11 cellular contexts compared by ENCODE assay signal in the genomic region with DNA sequence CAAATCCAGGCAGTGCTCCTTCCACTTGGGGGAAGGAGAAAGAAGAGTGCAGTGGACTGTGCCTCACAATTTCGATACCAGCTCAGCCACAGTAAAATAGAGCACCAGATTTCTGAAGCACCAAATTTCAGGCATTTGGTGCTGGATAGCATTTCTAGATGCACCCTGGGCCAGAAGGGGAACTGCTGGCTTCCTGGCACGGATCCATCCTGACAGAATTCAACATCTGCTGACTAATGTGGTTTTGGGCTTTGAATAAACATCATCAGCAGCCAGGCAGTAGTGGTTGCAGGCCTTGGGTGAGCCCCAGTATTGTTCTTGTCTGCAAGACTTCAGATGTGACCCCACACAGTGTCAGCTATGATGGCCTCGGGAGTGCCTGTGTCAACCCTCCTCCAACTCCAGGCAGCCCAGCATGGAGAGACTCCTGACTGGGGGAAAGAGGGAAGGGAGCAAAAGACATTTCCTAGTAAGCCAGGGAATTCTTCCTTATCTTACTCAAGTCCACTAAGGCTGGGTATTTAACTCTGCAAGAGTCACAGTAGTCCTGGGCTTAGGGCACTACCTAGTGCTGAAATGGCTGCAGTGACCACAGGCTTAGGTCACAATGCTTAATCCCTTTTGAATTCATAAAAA.
DNase-seq lines count a peak whose midpoint lies in the region; ATAC-seq and TF ChIP-seq lines count a peak whose summit lies in the region.
"Had no signal": no experiment of that assay in that cellular context is flagged by ENCODE, and none has a peak within 500 bp of the region (broad histone marks: within the 10 kb centered on the region; RNA-seq: fewer than 3 reads in every experiment).

No MANE protein-coding gene starts in this region.

- TF ChIP-seq CTCF in left lung (IDR thresholded peaks at IDR 0.05): no peak

- intact Hi-C loops in left lung (cut with DNase I) (no loop called here), head of caudate nucleus (cut with DNase I) (no loop called here)

- no peak overlapping the region for H3K4me3 Mint-ChIP-seq in T-helper 2 cell treated with Interferon-gamma antibody and Interleukin-4, amounts not matched to agents 5 μg/mL and 100 μg/mL, for 36 hours

- ATAC-seq in left lung: peak; percentile 49
- ATAC-seq in GM21526 (IDR thresholded peaks at IDR 0.05; ENCODE audit: low FRiP score, unreplicated experiment): no peak

- H3K9me3 ChIP-seq in MG63 (no peaks in the 10 kb centered on the region), left lung (peaks cover 0 to 3% of the 10 kb centered on the region in 2 donors)
- H3K9me3 ChIP-seq: Caco-2 had no signal

- H3K4me3 ChIP-seq in MG63: no peak overlapping the region
- no peak overlapping the region for H3K4me3 ChIP-seq in left lung

- H3K36me3 ChIP-seq in MG63 (no peaks in the 10 kb centered on the region), left lung (no peaks in the 10 kb centered on the region)

- H3K27ac ChIP-seq in left lung: no peak overlapping the region

- DNase-seq in EH (ENCODE audit: low read depth) (peak; percentile 40), MG63 (peak; percentile 76), amniotic epithelial cell (ENCODE audit: low read depth) (peak; percentile 31), left lung (peak in 1 of 2 donors; percentile 39), head of caudate nucleus (no peak)
- no peak for DNase-seq in T-helper 2 cell treated with Interferon-gamma antibody and Interleukin-4, amounts not matched to agents 5 μg/mL and 100 μg/mL, for 36 hours (ENCODE audit: low spot score)
- no peak for DNase-seq in activated CD4-positive, alpha-beta T cell treated with anti-CD3 and anti-CD28 coated beads for 1 hour
- DNase-seq: activated CD8-positive, alpha-beta memory T cell treated with anti-CD3 and anti-CD28 coated beads, Interleukin-2, amount 50 U/mL, for 4 hours; Caco-2; caudate nucleus had no signal

- H3K36me3 Mint-ChIP-seq in T-helper 2 cell treated with Interferon-gamma antibody and Interleukin-4, amounts not matched to agents 5 μg/mL and 100 μg/mL, for 36 hours (ENCODE audit: low read depth): no peaks in the 10 kb centered on the region

- H3K27me3 ChIP-seq in MG63: no peaks in the 10 kb centered on the region; the same call in 1 of the 2 replicates
- no peaks in the 10 kb centered on the region for H3K27me3 ChIP-seq in left lung

- H3K4me1 ChIP-seq in left lung: no peaks in the 10 kb centered on the region
- H3K4me1 ChIP-seq: Caco-2 had no signal

- no peaks in the 10 kb centered on the region for H3K4me1 Mint-ChIP-seq in T-helper 2 cell treated with Interferon-gamma antibody and Interleukin-4, amounts not matched to agents 5 μg/mL and 100 μg/mL, for 36 hours (ENCODE audit: low read depth)

- H3K27me3 Mint-ChIP-seq in T-helper 2 cell treated with Interferon-gamma antibody and Interleukin-4, amounts not matched to agents 5 μg/mL and 100 μg/mL, for 36 hours (ENCODE audit: low read depth): no peaks in the 10 kb centered on the region

- H3K27ac Mint-ChIP-seq in T-helper 2 cell treated with Interferon-gamma antibody and Interleukin-4, amounts not matched to agents 5 μg/mL and 100 μg/mL, for 36 hours: no peak overlapping the region

- H3K9me3 Mint-ChIP-seq in T-helper 2 cell treated with Interferon-gamma antibody and Interleukin-4, amounts not matched to agents 5 μg/mL and 100 μg/mL, for 36 hours: peaks cover 5% of the 10 kb centered on the region

Comparison
In these comparisons a context has a peak if more than half of its experiments do, and no peak if none do; other contexts are left out.
1. DNase-seq: peak in EH (single experiment), MG63 (single experiment) and amniotic epithelial cell (single experiment); none in head of caudate nucleus (0 of 42), T-helper 2 cell treated with Interferon-gamma antibody and Interleukin-4, amounts not matched to agents 5 μg/mL and 100 μg/mL, for 36 hours (single experiment) and activated CD4-positive, alpha-beta T cell treated with anti-CD3 and anti-CD28 coated beads for 1 hour (single experiment).